In the genomic region with DNA sequence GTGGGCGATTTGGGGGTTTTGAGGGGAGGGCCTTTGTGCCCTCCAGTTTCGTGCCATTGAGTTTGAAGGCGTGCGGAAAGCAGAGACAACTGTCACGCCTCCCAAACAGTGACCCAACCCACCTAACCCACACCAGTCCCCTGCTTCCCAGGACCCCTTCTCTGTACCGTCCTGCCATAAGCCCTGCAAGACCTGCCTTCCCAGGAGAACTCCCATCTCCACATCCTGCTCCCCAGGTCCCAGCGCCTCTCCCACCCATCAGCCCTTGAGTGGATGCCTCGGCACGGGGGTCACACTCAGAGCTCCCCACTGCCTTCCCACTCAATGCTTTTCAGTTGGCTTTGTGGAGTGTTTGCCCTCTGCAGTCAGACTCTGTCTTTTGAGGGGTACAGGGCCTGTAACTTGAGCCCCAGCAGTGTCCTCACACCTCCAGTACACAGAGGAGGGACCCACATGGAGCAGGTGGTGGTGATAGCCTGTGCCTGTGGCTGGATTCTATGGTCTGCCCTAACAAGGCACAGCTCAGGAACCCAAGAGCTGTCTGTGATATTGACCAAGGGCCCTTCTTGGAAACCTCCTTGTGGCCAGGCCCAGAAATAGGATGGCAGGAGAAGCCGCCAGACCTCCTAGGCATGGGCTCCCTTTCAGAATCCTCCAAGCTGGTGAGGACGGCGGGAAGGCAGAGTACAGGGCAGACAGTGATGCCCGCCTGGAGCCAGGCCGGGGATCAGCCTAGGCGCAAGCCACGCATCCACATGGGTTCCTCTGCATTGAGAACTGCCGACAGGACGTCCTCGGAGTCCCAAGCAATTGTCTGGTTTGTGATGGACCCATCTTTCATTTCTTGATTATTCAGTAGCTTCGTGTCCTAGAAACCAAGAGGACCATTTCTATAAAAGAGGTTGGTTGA, we compare ENCODE assay signal across 1 cellular context.
TF ChIP-seq lines count a peak whose summit lies in the region.

No MANE protein-coding gene starts in this region.

TF ChIP-seq in HepG2, 621 proteins besides CTCF, POLR2A, EP300 and RAD21:
- TF ChIP-seq ZNF775 (CRISPR knock-in tag; IDR thresholded peaks at IDR 0.05; ENCODE audit: borderline replicate concordance) (no peak), GATAD1 (CRISPR knock-in tag; IDR thresholded peaks at IDR 0.05) (no peak), GFI1 (CRISPR knock-in tag; IDR thresholded peaks at IDR 0.05; ENCODE audit: borderline replicate concordance) (no peak), ZNF773 (CRISPR knock-in tag; IDR thresholded peaks at IDR 0.05; ENCODE audit: borderline replicate concordance) (no peak), NCOA5 (CRISPR knock-in tag; IDR thresholded peaks at IDR 0.05) (no peak), HNF4A (CRISPR knock-in tag; IDR thresholded peaks at IDR 0.05) (no peak), ZNF33B (CRISPR knock-in tag; IDR thresholded peaks at IDR 0.05) (no peak), GZF1 (CRISPR knock-in tag; IDR thresholded peaks at IDR 0.05) (no peak), GATAD2A (CRISPR knock-in tag; IDR thresholded peaks at IDR 0.05) (no peak)
- TF ChIP-seq, protein P1, sequence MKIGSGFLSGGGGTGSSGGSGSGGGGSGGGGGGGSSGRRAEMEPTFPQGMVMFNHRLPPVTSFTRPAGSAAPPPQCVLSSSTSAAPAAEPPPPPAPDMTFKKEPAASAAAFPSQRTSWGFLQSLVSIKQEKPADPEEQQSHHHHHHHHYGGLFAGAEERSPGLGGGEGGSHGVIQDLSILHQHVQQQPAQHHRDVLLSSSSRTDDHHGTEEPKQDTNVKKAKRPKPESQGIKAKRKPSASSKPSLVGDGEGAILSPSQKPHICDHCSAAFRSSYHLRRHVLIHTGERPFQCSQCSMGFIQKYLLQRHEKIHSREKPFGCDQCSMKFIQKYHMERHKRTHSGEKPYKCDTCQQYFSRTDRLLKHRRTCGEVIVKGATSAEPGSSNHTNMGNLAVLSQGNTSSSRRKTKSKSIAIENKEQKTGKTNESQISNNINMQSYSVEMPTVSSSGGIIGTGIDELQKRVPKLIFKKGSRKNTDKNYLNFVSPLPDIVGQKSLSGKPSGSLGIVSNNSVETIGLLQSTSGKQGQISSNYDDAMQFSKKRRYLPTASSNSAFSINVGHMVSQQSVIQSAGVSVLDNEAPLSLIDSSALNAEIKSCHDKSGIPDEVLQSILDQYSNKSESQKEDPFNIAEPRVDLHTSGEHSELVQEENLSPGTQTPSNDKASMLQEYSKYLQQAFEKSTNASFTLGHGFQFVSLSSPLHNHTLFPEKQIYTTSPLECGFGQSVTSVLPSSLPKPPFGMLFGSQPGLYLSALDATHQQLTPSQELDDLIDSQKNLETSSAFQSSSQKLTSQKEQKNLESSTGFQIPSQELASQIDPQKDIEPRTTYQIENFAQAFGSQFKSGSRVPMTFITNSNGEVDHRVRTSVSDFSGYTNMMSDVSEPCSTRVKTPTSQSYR (CRISPR knock-in tag; IDR thresholded peaks at IDR 0.05; ENCODE audit: borderline replicate concordance), result no peak
